18 cellular contexts compared by ENCODE assay signal in genomic region chr2:127403460-127403859, GRCh38. TPM values are rescaled to one million over a fixed set of nuclear protein-coding genes. Genes with fewer than 3 reads are reported as not detected.
A peak's percentile ranks its signal among the peaks of the same experiment; 100 is the strongest.
DNase-seq lines count a peak whose midpoint lies in the region; ATAC-seq, FAIRE-seq and TF ChIP-seq lines count a peak whose summit lies in the region.
"Had no signal": no experiment of that assay in that cellular context is flagged by ENCODE, and none has a peak within 500 bp of the region (broad histone marks: within the 10 kb centered on the region; RNA-seq: fewer than 3 reads in every experiment).

No MANE protein-coding gene starts in this region.

- in situ Hi-C loops in Panc1 (cut with HindIII; ENCODE audit: low pct_unique_long_range_greater_than_20kb, low sequenced_read_pairs): no loop called here

- no peak overlapping the region for H2BK20ac ChIP-seq in H1 (ENCODE audit: low read length)

- no peak overlapping the region for H4K91ac ChIP-seq in H1 (replicated peaks; ENCODE audit: insufficient read length, low read length)

- no peak for TF ChIP-seq EP300 in A549 (IDR thresholded peaks at IDR 0.05)
- TF ChIP-seq EP300 in H1 (IDR thresholded peaks at IDR 0.05; ENCODE audit: borderline replicate concordance in 1 of 2, low read depth in 2 of 2, low read length in 2 of 2): no peak

- peak overlapping the region; percentile 25 to 57; a peak in 4 of 6 replicates for H3K27ac ChIP-seq in A549
- H3K27ac ChIP-seq in Panc1 (ENCODE audit: low read length): peak overlapping the region; percentile 68; the same call in 1 of the 2 replicates
- H3K27ac ChIP-seq in H1 (ENCODE audit: low read depth, low read length): no peak overlapping the region

- CTCF ChIA-PET in A549 (lab: Yijun Ruan, JAX) (interaction anchor here (1.0 to 1.9 kb wide), 2 partner anchors 17 to 76 kb away, joined by 4 to 5 read pairs; no protein-coding TSS in a partner anchor), Panc1 (lab: Charles Lee) (interaction anchor here (0.6 kb wide), 1 partner anchor 19 kb away, joined by 7 read pairs; no protein-coding TSS in a partner anchor), H1 (lab: Charles Lee; ENCODE audit: partially characterized antibody) (interaction anchor here (0.9 to 2.9 kb wide), 5 partner anchors 12 to 79 kb away, joined by 3 to 14 read pairs (median 6); no protein-coding TSS in a partner anchor)

- intact Hi-C loops in Panc1 (cut with micrococcal nuclease; ENCODE audit: unreplicated experiment): no loop called here

- no peak overlapping the region for H3K4me3 Mint-ChIP-seq in osteocyte (ENCODE audit: unreplicated experiment)

- no peaks in the 10 kb centered on the region for H3K36me3 ChIP-seq in Panc1 (ENCODE audit: control insufficient read depth, insufficient read depth, low read length)
- no peaks in the 10 kb centered on the region for H3K36me3 ChIP-seq in H1 (ENCODE audit: control insufficient read depth in 2 of 4, insufficient read depth in 4 of 4, low read length in 3 of 4)
- H3K36me3 ChIP-seq: HAP-1, MG63 had no signal

- peaks cover 79% of the 10 kb centered on the region for H3K4me1 Mint-ChIP-seq in osteocyte (ENCODE audit: unreplicated experiment)

- DNase-seq in A549 (ENCODE audit: low read depth in 1 of 2, low spot score in 1 of 2): no peak
- no peak for DNase-seq in Panc1 (ENCODE audit: low read depth, low spot score)
- DNase-seq in H1 (ENCODE audit: low read depth in 1 of 2, low spot score in 2 of 2): no peak
- DNase-seq in osteocyte (ENCODE audit: extremely low spot score, unreplicated experiment): peak; percentile 48
- no peak for DNase-seq in germinal center (ENCODE audit: low spot score)
- DNase-seq in DMS53 treated with DMSO at 0.1 percent for 48 hours (lab: John Stamatoyannopoulos, UW; ENCODE audit: unreplicated experiment): no peak
- DNase-seq: C1 segment of cervical spinal cord, GDM1, MG63, NCI-H1092, NCI-H1694, NCI-H345, NCI-H526, SIG-M5 had no signal

- TF ChIP-seq POLR2A in A549 (IDR thresholded peaks at IDR 0.05; ENCODE audit: low read length) (no peak), H1 (IDR thresholded peaks at IDR 0.05; ENCODE audit: control extremely low read depth in 1 of 2, low read depth in 2 of 2, low read length in 2 of 2) (no peak)

- H3K56ac ChIP-seq in H1 (replicated peaks; ENCODE audit: insufficient read length, low read depth, low read length): no peak overlapping the region

- WGBS in A549 (ENCODE audit: missing lambda C conversion rate): 62% methylated on average over 3 of the region's 3 CpGs
- 79% methylated on average over 3 of the region's 3 CpGs; no CpG with 5 or more reads in 1 of the 2 experiments for WGBS in H1 (ENCODE audit: extremely low coverage in 1 of 2, insufficient coverage in 1 of 2, insufficient read length in 1 of 2, insufficient replicate concordance in 2 of 2, low coverage in 1 of 2, low lambda C conversion rate in 2 of 2, missing lambda C conversion rate in 1 of 2), 2 experiments

- H3K79me1 ChIP-seq in H1 (ENCODE audit: low read depth, low read length): no peaks in the 10 kb centered on the region

- no peak overlapping the region for H4K8ac ChIP-seq in H1 (ENCODE audit: extremely low read depth, insufficient read depth, low read length)

- no peak overlapping the region for H3K23ac ChIP-seq in H1 (ENCODE audit: insufficient read length)

- no peak overlapping the region for H3K9ac ChIP-seq in H1 (replicated peaks in 1 of 4; ENCODE audit: extremely low read depth in 1 of 4, low read depth in 3 of 4, low read length in 3 of 4)

- H3K14ac ChIP-seq in H1 (ENCODE audit: insufficient read length): no peak overlapping the region

- H3K27ac Mint-ChIP-seq in osteocyte (ENCODE audit: unreplicated experiment): peak overlapping the region; percentile 33

- H3K18ac ChIP-seq in H1 (ENCODE audit: extremely low read depth, low read length): no peak overlapping the region

- H3K4me1 ChIP-seq in A549 (peaks cover 70% of the 10 kb centered on the region), Panc1 (ENCODE audit: control insufficient read depth, insufficient read depth, low read length) (peaks cover 55% of the 10 kb centered on the region), H1 (replicated peaks in 1 of 4; ENCODE audit: control insufficient read depth in 3 of 4, insufficient read depth in 4 of 4, low read length in 3 of 4) (peaks cover 0 to 8% (median 4%) of the 10 kb centered on the region in 4 experiments; a peak in 3 of 7 replicates)

- no peak overlapping the region for H2AK5ac ChIP-seq in H1 (ENCODE audit: low read depth, low read length)

- no peak overlapping the region for H4K5ac ChIP-seq in H1 (ENCODE audit: insufficient read length, low read depth, low read length)

- POLR2A ChIA-PET in A549 (lab: Yijun Ruan, JAX) (no interaction called here), Panc1 (lab: Charles Lee) (no interaction called here), H1 (lab: Charles Lee; ENCODE audit: partially characterized antibody) (interaction anchor here (1.0 kb wide), 1 partner anchor 13 kb away, joined by 3 read pairs; no protein-coding TSS in a partner anchor)

- no peak overlapping the region for H2AFZ ChIP-seq in H1 (ENCODE audit: low read length)

- no peak overlapping the region for H2BK15ac ChIP-seq in H1 (ENCODE audit: low read length)

- no peaks in the 10 kb centered on the region for H3K27me3 ChIP-seq in Panc1 (ENCODE audit: control insufficient read depth, insufficient read depth, low read length)
- no peaks in the 10 kb centered on the region for H3K27me3 ChIP-seq in H1 (replicated peaks in 1 of 4; ENCODE audit: control insufficient read depth in 3 of 4, extremely low read depth in 1 of 4, insufficient read depth in 3 of 4, low read length in 3 of 4)
- H3K27me3 ChIP-seq: MG63 had no signal

- TF ChIP-seq CTCF in A549 (IDR thresholded peaks at IDR 0.05) (no peak), Panc1 (IDR thresholded peaks at IDR 0.05) (no peak), H1 (IDR thresholded peaks at IDR 0.05; ENCODE audit: control extremely low read depth in 1 of 3, insufficient read depth in 1 of 3, low read depth in 1 of 3, low read length in 3 of 3) (no peak), osteocyte (IDR thresholded peaks at IDR 0.05) (no peak)

- H3K9me3 Mint-ChIP-seq in osteocyte (ENCODE audit: unreplicated experiment): no peaks in the 10 kb centered on the region

- H3K9me3 ChIP-seq in A549 (no peaks in the 10 kb centered on the region), Panc1 (ENCODE audit: control insufficient read depth, insufficient read depth, low read depth, low read length) (no peaks in the 10 kb centered on the region), H1 (ENCODE audit: insufficient read depth in 2 of 2, low read depth in 1 of 2, low read length in 1 of 2) (no peaks in the 10 kb centered on the region)
- H3K9me3 ChIP-seq: HAP-1, MG63 had no signal

- no peaks in the 10 kb centered on the region for H4K20me1 ChIP-seq in H1 (replicated peaks in 1 of 2; ENCODE audit: control insufficient read depth in 1 of 2, insufficient read depth in 2 of 2, low read length in 2 of 2)

- H3K4ac ChIP-seq in H1 (replicated peaks; ENCODE audit: insufficient read length, low read depth, low read length): no peak overlapping the region

- no peaks in the 10 kb centered on the region for H3K36me3 Mint-ChIP-seq in osteocyte (ENCODE audit: unreplicated experiment)

- H3K23me2 ChIP-seq in H1 (ENCODE audit: low read depth, low read length): peaks cover 2% of the 10 kb centered on the region

- TF ChIP-seq RAD21 in A549 (conservative IDR thresholded peaks at IDR 0.05 in 1 of 2, IDR thresholded peaks at IDR 0.05 in 1 of 2): no peak
- TF ChIP-seq RAD21 in H1 (IDR thresholded peaks at IDR 0.05 in 1 of 2, conservative IDR thresholded peaks at IDR 0.05 in 1 of 2; ENCODE audit: low read depth in 2 of 2, low read length in 2 of 2): no peak

- H3K4me3 ChIP-seq in A549 (no peak overlapping the region), Panc1 (ENCODE audit: low read depth in 2 of 2, low read length in 2 of 2) (no peak overlapping the region), H1 (ENCODE audit: extremely low read depth in 1 of 4, insufficient read depth in 2 of 4, low read depth in 3 of 4, low read length in 4 of 4) (no peak overlapping the region)
- H3K4me3 ChIP-seq: GM12878, HAP-1, MG63 had no signal

- H3K79me2 ChIP-seq in H1 (ENCODE audit: control insufficient read depth in 1 of 2, insufficient read depth in 2 of 2, low read length in 2 of 2): no peaks in the 10 kb centered on the region

- no peak for FAIRE-seq in A549 (lab: Jason Lieb, UNC)
- no peak for FAIRE-seq in H1 (lab: Jason Lieb, UNC)
- FAIRE-seq: A204.1, GM12878 had no signal

- H2BK5ac ChIP-seq in H1 (ENCODE audit: low read depth, low read length): no peak overlapping the region

- H3K27me3 Mint-ChIP-seq in osteocyte (ENCODE audit: unreplicated experiment): no peaks in the 10 kb centered on the region

- no peak overlapping the region for H2BK120ac ChIP-seq in H1 (replicated peaks; ENCODE audit: low read depth, low read length)

- H2BK12ac ChIP-seq in H1 (ENCODE audit: low read depth, low read length): 0 out of 2 replicates have a peak overlapping the region, but pooled peaks have one; percentile 39

- no TSS peak for BruUV-seq in Panc1 (replicated peaks; lab: Mats Ljungman, UMichigan)

- H3K4me2 ChIP-seq in A549 (no peak overlapping the region), H1 (ENCODE audit: insufficient read depth in 1 of 2, low read depth in 2 of 2, low read length in 2 of 2) (no peak overlapping the region)

- ATAC-seq in A549: no peak
- no peak for ATAC-seq in Panc1
- no peak for ATAC-seq in GM19452 (IDR thresholded peaks at IDR 0.05; ENCODE audit: unreplicated experiment)
- ATAC-seq: GM12878 had no signal

RNA-seq across cellular contexts. Expression of gene PROC, which starts 14.8 kb away (rescaled TPM):
- polyA plus RNA-seq in A549 (2011; rRNA removed) (2.0 and 2.6 TPM in 2 replicates), A549 (2017; fragmentation: RNase III; extraction: RNeasy Plus Mini Kit Qiagen cat#74134 plus additional on column Dnase treatment) (6.4 to 7.9 TPM (median 7.7 TPM) in 3 replicates), H1 (2011; rRNA removed) (1.6 and 2.2 TPM in 2 replicates)
- 6.3 and 7.1 TPM in 2 replicates for polyA plus RNA-seq in A549 (2012; cell fraction: cytosol; rRNA removed)
- polyA plus RNA-seq in A549 (2012; cell fraction: nucleus; rRNA removed): 5.4 and 6.3 TPM in 2 replicates
- polyA minus RNA-seq in A549 (2011; rRNA and poly(A)+ RNA removed): 0.54 and 1.4 TPM in 2 replicates
- total RNA-seq in Panc1 (2021; ENCODE audit: unreplicated experiment) (1.1 TPM), osteocyte (1.6 and 2.5 TPM in 2 replicates)
- polyA plus RNA-seq in Panc1 (2012; ENCODE audit: insufficient read length): 3.0 TPM
- total RNA-seq in H1 (2021; fragmentation: NEBNext Ultra II Directional; extraction: Animal tissue kit (Norgen Biotek cat#: 25700)): 1.5 and 1.7 TPM in 2 replicates
- 1.5 TPM for polyA plus RNA-seq in H1 (2011; cell fraction: cytosol; rRNA removed)
- polyA plus RNA-seq in H1 (2011; cell fraction: nucleus; rRNA removed): 2.2 TPM
- polyA plus RNA-seq in H1 (2012, experiment 1 of 2): 1.3 to 2.7 TPM (median 2.3 TPM) in 4 replicates
- polyA plus RNA-seq in H1 (2012, experiment 2 of 2): 1.5 TPM
- polyA plus RNA-seq in H1 (2013, experiment 1 of 2): 1.7 TPM
- 1.4 TPM for polyA plus RNA-seq in H1 (2013, experiment 2 of 2)
- 0.19 and 0.24 TPM in 2 replicates for polyA minus RNA-seq in H1 (2011; rRNA and poly(A)+ RNA removed)
- polyA minus RNA-seq in H1 (2011; cell fraction: cytosol; rRNA and poly(A)+ RNA removed): not detected
- not detected for polyA minus RNA-seq in H1 (2011; cell fraction: nucleus; rRNA and poly(A)+ RNA removed)
- total RNA-seq: GM12878 had no signal
- polyA plus RNA-seq: GM12878 had no signal

RNA-seq across cellular contexts. Expression of gene MAP3K2, which starts 15.7 kb away (rescaled TPM):
- 29.7 and 36.1 TPM in 2 replicates for polyA plus RNA-seq in A549 (2011; rRNA removed)
- polyA plus RNA-seq in A549 (2012; cell fraction: cytosol; rRNA removed): 4.9 and 7.0 TPM in 2 replicates
- polyA plus RNA-seq in A549 (2012; cell fraction: nucleus; rRNA removed): 4.5 and 5.3 TPM in 2 replicates
- 12.3 to 13.2 TPM (median 12.8 TPM) in 3 replicates for polyA plus RNA-seq in A549 (2017; fragmentation: RNase III; extraction: RNeasy Plus Mini Kit Qiagen cat#74134 plus additional on column Dnase treatment)
- polyA minus RNA-seq in A549 (2011; rRNA and poly(A)+ RNA removed): 43.3 and 43.6 TPM in 2 replicates
- total RNA-seq in Panc1 (2021; ENCODE audit: unreplicated experiment): 70.6 TPM
- 12.9 TPM for polyA plus RNA-seq in Panc1 (2012; ENCODE audit: insufficient read length)
- total RNA-seq in H1 (2021; fragmentation: NEBNext Ultra II Directional; extraction: Animal tissue kit (Norgen Biotek cat#: 25700)): 23.2 and 24.2 TPM in 2 replicates
- polyA plus RNA-seq in H1 (2011; rRNA removed): 2.0 and 2.3 TPM in 2 replicates
- polyA plus RNA-seq in H1 (2011; cell fraction: cytosol; rRNA removed): 2.8 TPM
- 7.5 TPM for polyA plus RNA-seq in H1 (2011; cell fraction: nucleus; rRNA removed)
- polyA plus RNA-seq in H1 (2012, experiment 1 of 2): 3.8 to 5.9 TPM (median 5.7 TPM) in 4 replicates
- 0.22 TPM for polyA plus RNA-seq in H1 (2012, experiment 2 of 2)
- 8.0 TPM for polyA plus RNA-seq in H1 (2013, experiment 1 of 2)
- 7.1 TPM for polyA plus RNA-seq in H1 (2013, experiment 2 of 2)
- polyA minus RNA-seq in H1 (2011; rRNA and poly(A)+ RNA removed): 16.6 and 27.5 TPM in 2 replicates
- polyA minus RNA-seq in H1 (2011; cell fraction: cytosol; rRNA and poly(A)+ RNA removed): 21.1 TPM
- 31.6 TPM for polyA minus RNA-seq in H1 (2011; cell fraction: nucleus; rRNA and poly(A)+ RNA removed)
- total RNA-seq in osteocyte: 60.9 and 63.9 TPM in 2 replicates
